Comparison of ENCODE assay signal across 22 cellular contexts in the genomic region with DNA sequence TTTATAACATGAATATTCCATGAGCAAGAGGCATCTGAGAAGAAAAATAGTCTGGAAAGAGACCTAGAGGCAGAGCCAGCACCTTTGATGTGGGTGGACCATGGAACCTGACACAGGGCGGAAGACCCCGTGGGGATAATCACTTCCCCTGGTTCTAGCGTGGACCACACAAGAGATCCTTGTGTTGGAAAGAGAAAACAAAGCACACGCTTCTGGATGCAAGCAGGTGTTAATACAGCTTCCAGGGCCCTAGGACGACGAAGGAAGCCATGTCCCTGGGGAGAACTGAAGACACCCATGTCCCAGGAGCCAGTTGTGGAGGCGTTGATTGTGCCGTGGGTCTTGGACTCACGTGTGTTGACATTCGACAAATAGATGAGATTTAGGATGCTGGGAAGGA.
"Had no signal": no experiment of that assay in that cellular context is flagged by ENCODE, and none has a peak within 500 bp of the region (broad histone marks: within the 10 kb centered on the region; RNA-seq: fewer than 3 reads in every experiment).

No MANE protein-coding gene starts in this region.

- DNase-seq: activated CD4-positive, alpha-beta memory T cell treated with anti-CD3 and anti-CD28 coated beads, Interleukin-2, amount 10 ng/mL, durations not matched to agents 7 days and 5 days; activated CD4-positive, alpha-beta T cell treated with anti-CD3 and anti-CD28 coated beads, Interleukin-2, amount 10 ng/mL, durations not matched to agents 7 days and 5 days; activated CD4-positive, CD25-positive, alpha-beta regulatory T cell; activated naive CD4-positive, alpha-beta T cell; activated T-cell treated with anti-CD3 and anti-CD28 coated beads for 4 hours; activated T-cell treated with anti-CD3 and anti-CD28 coated beads, Interleukin-2, amount 50 U/mL, for 48 hours; MG63; MV-4-11; NCI-H1092 treated with DMSO at 0.1 percent for 48 hours; NCI-H1417 treated with DMSO at 0.1 percent for 48 hours; NCI-H1694; NCI-H2029 treated with DMSO at 0.1 percent for 48 hours; NCI-H345; NCI-H510A treated with DMSO at 0.1 percent for 48 hours; NK-92 treated with Interleukin-12 subunit alpha and Interleukin-12 subunit beta, amount 100 ng/mL, for 24 hours; OCI-M1; RPMI8226; SJCRH30; SK-N-SH; T-helper 1 cell had no signal

- ATAC-seq: Panc1, Right ventricle myocardium inferior had no signal
